Comparison of ENCODE assay signal across 1 cellular context in the genomic region with DNA sequence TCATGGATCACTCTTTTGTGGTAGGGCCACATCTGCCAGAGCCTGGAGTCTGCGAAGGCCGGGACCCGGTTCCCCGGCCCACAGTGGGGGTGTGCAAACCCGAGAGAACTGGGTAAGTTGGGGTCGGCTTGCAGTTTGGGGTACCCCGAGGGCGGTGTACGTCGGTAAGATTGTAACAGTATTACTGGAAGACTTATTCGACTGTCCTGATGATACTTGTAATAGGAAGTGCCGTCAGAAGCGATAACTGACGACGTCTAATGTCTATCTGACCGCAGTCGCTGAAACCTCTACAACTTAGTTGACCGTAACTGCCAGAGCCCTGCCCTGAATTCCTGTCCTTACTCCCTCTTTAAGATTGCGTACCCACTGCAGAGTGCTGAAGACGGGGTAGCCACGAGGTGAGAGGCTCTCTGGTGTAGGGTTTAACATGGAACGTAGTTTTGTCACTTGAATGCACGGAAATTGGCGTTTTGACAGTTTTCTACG.
TF ChIP-seq lines count a peak whose summit lies in the region.

No MANE protein-coding gene starts in this region.

TF ChIP-seq in HepG2, 621 proteins besides CTCF, POLR2A, EP300 and RAD21 (continued from another document and continues in another):
- TF ChIP-seq, protein P1, sequence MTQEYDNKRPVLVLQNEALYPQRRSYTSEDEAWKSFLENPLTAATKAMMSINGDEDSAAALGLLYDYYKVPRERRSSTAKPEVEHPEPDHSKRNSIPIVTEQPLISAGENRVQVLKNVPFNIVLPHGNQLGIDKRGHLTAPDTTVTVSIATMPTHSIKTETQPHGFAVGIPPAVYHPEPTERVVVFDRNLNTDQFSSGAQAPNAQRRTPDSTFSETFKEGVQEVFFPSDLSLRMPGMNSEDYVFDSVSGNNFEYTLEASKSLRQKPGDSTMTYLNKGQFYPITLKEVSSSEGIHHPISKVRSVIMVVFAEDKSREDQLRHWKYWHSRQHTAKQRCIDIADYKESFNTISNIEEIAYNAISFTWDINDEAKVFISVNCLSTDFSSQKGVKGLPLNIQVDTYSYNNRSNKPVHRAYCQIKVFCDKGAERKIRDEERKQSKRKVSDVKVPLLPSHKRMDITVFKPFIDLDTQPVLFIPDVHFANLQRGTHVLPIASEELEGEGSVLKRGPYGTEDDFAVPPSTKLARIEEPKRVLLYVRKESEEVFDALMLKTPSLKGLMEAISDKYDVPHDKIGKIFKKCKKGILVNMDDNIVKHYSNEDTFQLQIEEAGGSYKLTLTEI (CRISPR knock-in tag; conservative IDR thresholded peaks at IDR 0.05) = no peak
- TF ChIP-seq CAMTA2 (CRISPR knock-in tag; IDR thresholded peaks at IDR 0.05; ENCODE audit: borderline replicate concordance) (no peak), ARNTL (CRISPR knock-in tag; IDR thresholded peaks at IDR 0.05) (no peak), RFXAP (CRISPR knock-in tag; IDR thresholded peaks at IDR 0.05; ENCODE audit: borderline replicate concordance) (no peak), PHB2 (IDR thresholded peaks at IDR 0.05; ENCODE audit: partially characterized antibody) (no peak), ZNF576 (CRISPR knock-in tag; IDR thresholded peaks at IDR 0.05) (no peak), ZFP36L1 (CRISPR knock-in tag; IDR thresholded peaks at IDR 0.05) (no peak), TOPORS (CRISPR knock-in tag; IDR thresholded peaks at IDR 0.05) (no peak), TSC22D2 (CRISPR knock-in tag; IDR thresholded peaks at IDR 0.05; ENCODE audit: borderline replicate concordance) (0 out of 2 replicates have a peak, but pooled peaks have one; percentile 16), KDM5B (CRISPR knock-in tag; IDR thresholded peaks at IDR 0.05; ENCODE audit: borderline replicate concordance) (no peak), ATF1 (CRISPR knock-in tag; IDR thresholded peaks at IDR 0.05) (no peak), ZNF331 (CRISPR knock-in tag; IDR thresholded peaks at IDR 0.05) (no peak), ZNF737 (CRISPR knock-in tag; IDR thresholded peaks at IDR 0.05; ENCODE audit: borderline replicate concordance) (no peak), ZNF207 (IDR thresholded peaks at IDR 0.05; ENCODE audit: borderline replicate concordance) (no peak), FOXK1 (CRISPR knock-in tag; IDR thresholded peaks at IDR 0.05; ENCODE audit: borderline replicate concordance, low read depth) (no peak), HIVEP1 (CRISPR knock-in tag; IDR thresholded peaks at IDR 0.05) (no peak), SRSF4 (IDR thresholded peaks at IDR 0.05; ENCODE audit: low read depth, low read length, poor library complexity, severe bottlenecking) (no peak), NCOA2 (CRISPR knock-in tag; IDR thresholded peaks at IDR 0.05) (no peak), EEA1 (CRISPR knock-in tag; IDR thresholded peaks at IDR 0.05; ENCODE audit: borderline replicate concordance) (no peak), HMGXB4 (CRISPR knock-in tag; IDR thresholded peaks at IDR 0.05; ENCODE audit: borderline replicate concordance in 1 of 2, low read depth in 1 of 2) (no peak), ZNF263 (CRISPR knock-in tag; IDR thresholded peaks at IDR 0.05) (no peak), SNAPC5 (CRISPR knock-in tag; IDR thresholded peaks at IDR 0.05; ENCODE audit: borderline replicate concordance) (no peak), FOXJ3 (CRISPR knock-in tag; IDR thresholded peaks at IDR 0.05; ENCODE audit: borderline replicate concordance) (no peak), ZNF704 (CRISPR knock-in tag; IDR thresholded peaks at IDR 0.05; ENCODE audit: borderline replicate concordance) (no peak), STAG1 (CRISPR knock-in tag; IDR thresholded peaks at IDR 0.05) (no peak), ZNF256 (CRISPR knock-in tag; conservative IDR thresholded peaks at IDR 0.05) (no peak), ZFP82 (CRISPR knock-in tag; IDR thresholded peaks at IDR 0.05; ENCODE audit: borderline replicate concordance) (0 out of 2 replicates have a peak, but pooled peaks have one; percentile 5), ATF6 (CRISPR knock-in tag; conservative IDR thresholded peaks at IDR 0.05) (no peak), HMGA1 (CRISPR knock-in tag; conservative IDR thresholded peaks at IDR 0.05) (no peak), ZSCAN30 (CRISPR knock-in tag; IDR thresholded peaks at IDR 0.05) (peak; percentile 59; the same call in 1 of the 2 replicates), GTF3A (CRISPR knock-in tag; conservative IDR thresholded peaks at IDR 0.05) (no peak), ASH2L (IDR thresholded peaks at IDR 0.05; ENCODE audit: insufficient read length, low read depth, low read length) (peak; percentile 21), MBNL3 (CRISPR knock-in tag; conservative IDR thresholded peaks at IDR 0.05) (no peak), ZNF160 (CRISPR knock-in tag; IDR thresholded peaks at IDR 0.05) (peak; percentile 16; the same call in 1 of the 2 replicates), ZNF432 (CRISPR knock-in tag; IDR thresholded peaks at IDR 0.05; ENCODE audit: borderline replicate concordance) (no peak), BRF2 (CRISPR knock-in tag; IDR thresholded peaks at IDR 0.05) (no peak), ZNF468 (CRISPR knock-in tag; IDR thresholded peaks at IDR 0.05) (no peak), MEIS2 (CRISPR knock-in tag; IDR thresholded peaks at IDR 0.05) (no peak), ZBTB8A (CRISPR knock-in tag; IDR thresholded peaks at IDR 0.05; ENCODE audit: borderline replicate concordance, low read depth) (no peak), BHLHE40 (IDR thresholded peaks at IDR 0.05; ENCODE audit: low read length) (no peak), TCF7 (IDR thresholded peaks at IDR 0.05; ENCODE audit: low read depth) (no peak), SMARCC2 (IDR thresholded peaks at IDR 0.05) (no peak), ZNF251 (CRISPR knock-in tag; IDR thresholded peaks at IDR 0.05) (no peak), JDP2 (CRISPR knock-in tag; IDR thresholded peaks at IDR 0.05; ENCODE audit: borderline replicate concordance) (no peak), NFKB2 (CRISPR knock-in tag; IDR thresholded peaks at IDR 0.05; ENCODE audit: borderline replicate concordance) (no peak), ATF7 (IDR thresholded peaks at IDR 0.05) (no peak), ATF7 (CRISPR knock-in tag; IDR thresholded peaks at IDR 0.05) (no peak), ZSCAN21 (CRISPR knock-in tag; IDR thresholded peaks at IDR 0.05; ENCODE audit: borderline replicate concordance) (no peak), SOX13 (IDR thresholded peaks at IDR 0.05) (no peak), SOX13 (CRISPR knock-in tag; conservative IDR thresholded peaks at IDR 0.05 in 1 of 2, IDR thresholded peaks at IDR 0.05 in 1 of 2) (no peak), KDM2A (CRISPR knock-in tag; IDR thresholded peaks at IDR 0.05; ENCODE audit: borderline replicate concordance, low read depth) (no peak), ZNF605 (CRISPR knock-in tag; IDR thresholded peaks at IDR 0.05) (no peak), DPF2 (CRISPR knock-in tag; IDR thresholded peaks at IDR 0.05; ENCODE audit: borderline replicate concordance, low read depth) (no peak), NCOA1 (CRISPR knock-in tag; IDR thresholded peaks at IDR 0.05) (no peak), FOXC1 (CRISPR knock-in tag; IDR thresholded peaks at IDR 0.05; ENCODE audit: borderline replicate concordance) (no peak), ZHX1 (CRISPR knock-in tag; IDR thresholded peaks at IDR 0.05; ENCODE audit: low read depth) (no peak), ZNF891 (CRISPR knock-in tag; IDR thresholded peaks at IDR 0.05) (0 out of 2 replicates have a peak, but pooled peaks have one; percentile 2)
- TF ChIP-seq, protein P2, sequence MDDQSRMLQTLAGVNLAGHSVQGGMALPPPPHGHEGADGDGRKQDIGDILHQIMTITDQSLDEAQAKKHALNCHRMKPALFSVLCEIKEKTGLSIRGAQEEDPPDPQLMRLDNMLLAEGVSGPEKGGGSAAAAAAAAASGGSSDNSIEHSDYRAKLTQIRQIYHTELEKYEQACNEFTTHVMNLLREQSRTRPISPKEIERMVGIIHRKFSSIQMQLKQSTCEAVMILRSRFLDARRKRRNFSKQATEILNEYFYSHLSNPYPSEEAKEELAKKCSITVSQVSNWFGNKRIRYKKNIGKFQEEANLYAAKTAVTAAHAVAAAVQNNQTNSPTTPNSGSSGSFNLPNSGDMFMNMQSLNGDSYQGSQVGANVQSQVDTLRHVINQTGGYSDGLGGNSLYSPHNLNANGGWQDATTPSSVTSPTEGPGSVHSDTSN (CRISPR knock-in tag; IDR thresholded peaks at IDR 0.05; ENCODE audit: borderline replicate concordance) = no peak
- TF ChIP-seq, protein P3, sequence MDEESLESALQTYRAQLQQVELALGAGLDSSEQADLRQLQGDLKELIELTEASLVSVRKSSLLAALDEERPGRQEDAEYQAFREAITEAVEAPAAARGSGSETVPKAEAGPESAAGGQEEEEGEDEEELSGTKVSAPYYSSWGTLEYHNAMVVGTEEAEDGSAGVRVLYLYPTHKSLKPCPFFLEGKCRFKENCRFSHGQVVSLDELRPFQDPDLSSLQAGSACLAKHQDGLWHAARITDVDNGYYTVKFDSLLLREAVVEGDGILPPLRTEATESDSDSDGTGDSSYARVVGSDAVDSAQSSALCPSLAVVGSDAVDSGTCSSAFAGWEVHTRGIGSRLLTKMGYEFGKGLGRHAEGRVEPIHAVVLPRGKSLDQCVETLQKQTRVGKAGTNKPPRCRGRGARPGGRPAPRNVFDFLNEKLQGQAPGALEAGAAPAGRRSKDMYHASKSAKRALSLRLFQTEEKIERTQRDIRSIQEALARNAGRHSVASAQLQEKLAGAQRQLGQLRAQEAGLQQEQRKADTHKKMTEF (CRISPR knock-in tag; IDR thresholded peaks at IDR 0.05) = no peak
